ENCODE assay signal across 21 cellular contexts in the genomic region with DNA sequence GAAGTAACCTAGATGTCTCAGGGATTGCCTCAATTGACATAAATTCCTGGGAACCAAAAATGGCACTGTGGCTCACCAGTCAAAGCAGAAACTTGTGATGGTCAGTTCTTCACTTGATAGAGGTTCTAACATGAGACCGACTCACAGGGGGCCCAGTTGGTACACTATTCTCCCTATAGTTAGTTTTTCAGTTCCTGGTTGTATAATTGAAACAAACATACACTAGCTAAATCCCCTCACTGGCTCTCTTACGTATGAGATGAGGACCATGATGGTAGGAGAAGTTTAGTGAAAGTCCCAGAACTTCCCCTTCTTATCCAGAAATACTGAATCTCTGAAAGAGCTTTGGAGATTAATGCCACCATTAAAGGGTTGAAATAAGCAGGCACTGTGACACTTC. TPM values are rescaled to one million over a fixed set of nuclear protein-coding genes. Genes with fewer than 3 reads are reported as not detected.
"Had no signal": no experiment of that assay in that cellular context is flagged by ENCODE, and none has a peak within 500 bp of the region (broad histone marks: within the 10 kb centered on the region; RNA-seq: fewer than 3 reads in every experiment).

No MANE protein-coding gene starts in this region.

- H3K27ac Mint-ChIP-seq: activated CD4-positive, alpha-beta T cell treated with anti-CD3 and anti-CD28 coated beads, Interleukin-2, amount 10 ng/mL, durations not matched to agents 24 days and 14 days; endodermal cell had no signal

- H3K4me3 ChIP-seq: cardiac muscle cell, hepatocyte, lower lobe of right lung, spleen, transverse colon, uterus had no signal

- ATAC-seq: lower lobe of right lung had no signal

- H3K27me3 Mint-ChIP-seq: activated naive CD8-positive, alpha-beta T cell had no signal

- H3K27ac ChIP-seq: cardiac muscle cell, epithelial cell of prostate, hepatocyte, lower lobe of right lung, transverse colon, uterus had no signal

- H3K27me3 ChIP-seq: hepatocyte, transverse colon, uterus had no signal

- H3K9me3 Mint-ChIP-seq: activated CD4-positive, alpha-beta T cell treated with anti-CD3 and anti-CD28 coated beads, Interleukin-2, amount 10 ng/mL, durations not matched to agents 24 days and 14 days had no signal

- H3K4me2 ChIP-seq: hepatocyte had no signal

- H3K4me3 Mint-ChIP-seq: activated CD4-positive, alpha-beta T cell treated with anti-CD3 and anti-CD28 coated beads, Interleukin-2, amount 10 ng/mL, durations not matched to agents 24 days and 14 days; endodermal cell; neural crest cell had no signal

- H2AFZ ChIP-seq: hepatocyte had no signal

- H3K9me3 ChIP-seq: lower lobe of right lung, transverse colon had no signal

- H3K79me2 ChIP-seq: hepatocyte had no signal

- H3K36me3 ChIP-seq: cardiac muscle cell, lower lobe of right lung, spleen, transverse colon, uterus had no signal

- DNase-seq: activated CD4-positive, alpha-beta T cell treated with anti-CD3 and anti-CD28 coated beads, Interleukin-2, amount 10 ng/mL, durations not matched to agents 24 days and 14 days; activated CD4-positive, CD25-positive, alpha-beta regulatory T cell; activated CD8-positive, alpha-beta memory T cell treated with anti-CD3 and anti-CD28 coated beads, Interleukin-2, amount 50 U/mL, for 48 hours; activated effector memory CD4-positive, alpha-beta T cell treated with anti-CD3 and anti-CD28 coated beads, Interleukin-2, amount 50 U/mL, for 16 hours; activated T-cell treated with anti-CD3 and anti-CD28 coated beads, Interleukin-2, amount 50 U/mL, for 48 hours; amniotic stem cell; endodermal cell; foreskin fibroblast; lower lobe of right lung; retina; spleen; stimulated activated CD4-positive, alpha-beta T cell treated with anti-CD3 and anti-CD28 coated beads, Interleukin-4, amount 100 ng/mL, for 4 hours; stimulated activated naive CD4-positive, alpha-beta T cell treated with Interleukin-2 at 50 U/mL for 16 hours; transverse colon; uterus had no signal

- H3K4me1 ChIP-seq: uterus had no signal

RNA-seq across cellular contexts. Expression of a gene that starts 2.7 kb away (rescaled TPM):
- total RNA-seq: activated CD4-positive, alpha-beta T cell treated with anti-CD3 and anti-CD28 coated beads, Interleukin-2, amount 10 ng/mL, durations not matched to agents 24 days and 14 days; endodermal cell; glomerular endothelial cell; hepatocyte had no signal
- polyA plus RNA-seq: hepatocyte had no signal
